In genomic region chr16:25988089-25988488, GRCh38 we compare ENCODE assay signal across 1 cellular context.
TF ChIP-seq lines count a peak whose summit lies in the region.

No MANE protein-coding gene starts in this region.

TF ChIP-seq in GM23338, 12 proteins besides CTCF, POLR2A, EP300 and RAD21:
- TF ChIP-seq ETS1 (IDR thresholded peaks at IDR 0.05) (no peak), ZNF331 (CRISPR knock-in tag; IDR thresholded peaks at IDR 0.05; ENCODE audit: low read depth) (no peak), CREB1 (CRISPR knock-in tag; IDR thresholded peaks at IDR 0.05; ENCODE audit: low read depth) (no peak), EZH2 (IDR thresholded peaks at IDR 0.05; ENCODE audit: low read depth, unreplicated experiment) (no peak), EZH2phosphoT487 (IDR thresholded peaks at IDR 0.05; ENCODE audit: unreplicated experiment) (no peak), ZNF462 (CRISPR knock-in tag; IDR thresholded peaks at IDR 0.05) (no peak), NANOG (IDR thresholded peaks at IDR 0.05; ENCODE audit: borderline replicate concordance) (no peak), STAT1 (IDR thresholded peaks at IDR 0.05; ENCODE audit: unreplicated experiment) (no peak), POLR2AphosphoS5 (IDR thresholded peaks at IDR 0.05; ENCODE audit: low read depth) (no peak), ZNF114 (CRISPR knock-in tag; IDR thresholded peaks at IDR 0.05) (no peak), JUNB (IDR thresholded peaks at IDR 0.05; ENCODE audit: unreplicated experiment) (no peak), REST (IDR thresholded peaks at IDR 0.05; ENCODE audit: unreplicated experiment) (no peak)
